Comparison of ENCODE assay signal across 20 cellular contexts in genomic region chr21:42225042-42225441, GRCh38. TPM values are rescaled to one million over a fixed set of nuclear protein-coding genes. Genes with fewer than 3 reads are reported as not detected.
DNase-seq lines count a peak whose midpoint lies in the region; ATAC-seq, FAIRE-seq and TF ChIP-seq lines count a peak whose summit lies in the region.
"Had no signal": no experiment of that assay in that cellular context is flagged by ENCODE, and none has a peak within 500 bp of the region (broad histone marks: within the 10 kb centered on the region; RNA-seq: fewer than 3 reads in every experiment).

No MANE protein-coding gene starts in this region.

- H3K36me3 ChIP-seq in CD8-positive, alpha-beta memory T cell (ENCODE audit: insufficient read depth, low read length) = peaks cover 5% of the 10 kb centered on the region
- H3K36me3 ChIP-seq in OCI-LY7 (ENCODE audit: insufficient read depth, low read length) (peaks cover 59% of the 10 kb centered on the region), gastrocnemius medialis (no peaks in the 10 kb centered on the region), uterus (no peaks in the 10 kb centered on the region)
- H3K36me3 ChIP-seq: BE2C had no signal

- peaks cover 82% of the 10 kb centered on the region for H3K36me3 Mint-ChIP-seq in CD4-positive, alpha-beta T cell (ENCODE audit: low read depth)
- peaks cover 6 to 55% (median 16%) of the 10 kb centered on the region in 3 donors for H3K36me3 Mint-ChIP-seq in CD8-positive, alpha-beta memory T cell

- H3K27me3 ChIP-seq in CD4-positive, alpha-beta T cell (ENCODE audit: control insufficient read depth, insufficient read depth, low read length) = no peaks in the 10 kb centered on the region
- no peaks in the 10 kb centered on the region for H3K27me3 ChIP-seq in CD8-positive, alpha-beta memory T cell (ENCODE audit: insufficient read depth, low read length, poor library complexity, severe bottlenecking)
- H3K27me3 ChIP-seq in gastrocnemius medialis (no peaks in the 10 kb centered on the region), uterus (no peaks in the 10 kb centered on the region)
- H3K27me3 ChIP-seq: BE2C had no signal

- H3K9me3 Mint-ChIP-seq in CD4-positive, alpha-beta T cell = peaks cover 2% of the 10 kb centered on the region
- H3K9me3 Mint-ChIP-seq in CD8-positive, alpha-beta memory T cell = no peaks in the 10 kb centered on the region
- H3K9me3 Mint-ChIP-seq: IgD-negative memory B cell had no signal

- no peak for FAIRE-seq in GM12891 (lab: Jason Lieb, UNC)
- FAIRE-seq: A204.1, HepG2 had no signal

- no peaks in the 10 kb centered on the region for H3K9me3 ChIP-seq in CD4-positive, alpha-beta T cell (ENCODE audit: control insufficient read depth, low read length)
- no peaks in the 10 kb centered on the region for H3K9me3 ChIP-seq in CD8-positive, alpha-beta memory T cell (ENCODE audit: low read length)
- H3K9me3 ChIP-seq in OCI-LY7 (ENCODE audit: low read length) (no peaks in the 10 kb centered on the region; the same call in 1 of the 2 replicates), gastrocnemius medialis (no peaks in the 10 kb centered on the region), uterus (no peaks in the 10 kb centered on the region)
- H3K9me3 ChIP-seq: BE2C had no signal

- H3K27ac Mint-ChIP-seq in CD4-positive, alpha-beta T cell = peak overlapping the region; percentile 90
- H3K27ac Mint-ChIP-seq in CD8-positive, alpha-beta memory T cell = peak overlapping the region in 5 of 8 donors; percentile 43 to 94 (median 59)
- H3K27ac Mint-ChIP-seq: CD4-positive, CD25-positive, alpha-beta regulatory T cell; IgD-negative memory B cell had no signal

- TF ChIP-seq POLR2A in gastrocnemius medialis (IDR thresholded peaks at IDR 0.05) (no peak), GM12891 (IDR thresholded peaks at IDR 0.05; ENCODE audit: low read depth, low read length) (no peak), uterus (IDR thresholded peaks at IDR 0.05) (no peak)

- peak overlapping the region; percentile 86; the same call in 1 of the 2 replicates for H3K4me2 ChIP-seq in OCI-LY7 (ENCODE audit: low read length)

- DNase-seq in CD4-positive, alpha-beta T cell = no peak
- no peak for DNase-seq in CD8-positive, alpha-beta memory T cell
- DNase-seq in OCI-LY7 (ENCODE audit: low spot score) = no peak
- DNase-seq in gastrocnemius medialis = no peak
- no peak for DNase-seq in GM12891 (ENCODE audit: insufficient read length, low spot score)
- DNase-seq in uterus = no peak
- DNase-seq in DMS53 (lab: John Stamatoyannopoulos, UW) = no peak
- DNase-seq: ACHN; BE2C; C1 segment of cervical spinal cord; CD4-positive, CD25-positive, alpha-beta regulatory T cell; DMS153; DMS79 treated with DMSO at 0.1 percent for 48 hours; GF-D8; GOT3; H7 had no signal

- no peaks in the 10 kb centered on the region for H3K9me2 ChIP-seq in OCI-LY7 (ENCODE audit: insufficient read depth, low read length)

- peaks cover 44% of the 10 kb centered on the region for H3K4me1 ChIP-seq in CD8-positive, alpha-beta memory T cell (ENCODE audit: insufficient read depth, low read length)
- H3K4me1 ChIP-seq in OCI-LY7 (ENCODE audit: insufficient read depth, low read length, poor library complexity, severe bottlenecking) (peaks cover 97% of the 10 kb centered on the region), gastrocnemius medialis (peaks cover 38 to 44% of the 10 kb centered on the region in 2 donors), uterus (peaks cover 0 to 6% of the 10 kb centered on the region in 2 donors)

- CTCF ChIA-PET in CD4-positive, alpha-beta T cell (lab: Charles Lee) = interaction anchor here (2.2 kb wide), 1 partner anchor 9 kb away, joined by 7 read pairs; no protein-coding TSS in a partner anchor
- CTCF ChIA-PET in CD8-positive, alpha-beta memory T cell (lab: Charles Lee) = interaction anchor here (0.7 to 1.6 kb wide), 3 partner anchors 19 to 108 kb away, joined by 3 to 5 read pairs (median 3); no protein-coding TSS in a partner anchor
- CTCF ChIA-PET in OCI-LY7 (lab: Charles Lee; ENCODE audit: unreplicated experiment) = no interaction called here

- peaks cover 85% of the 10 kb centered on the region for H3K4me1 Mint-ChIP-seq in CD4-positive, alpha-beta T cell (ENCODE audit: low read depth)
- H3K4me1 Mint-ChIP-seq in CD8-positive, alpha-beta memory T cell = peaks cover 45 to 85% (median 77%) of the 10 kb centered on the region in 3 donors

- no peak overlapping the region for H3K4me3 ChIP-seq in CD8-positive, alpha-beta memory T cell (ENCODE audit: low read length)
- H3K4me3 ChIP-seq in OCI-LY7 (ENCODE audit: low read depth, low read length, poor library complexity, severe bottlenecking) (no peak overlapping the region), gastrocnemius medialis (no peak overlapping the region), uterus (no peak overlapping the region)

- no peak overlapping the region for H3K27ac ChIP-seq in CD4-positive, alpha-beta T cell (ENCODE audit: low read depth, low read length)
- no peak overlapping the region for H3K27ac ChIP-seq in CD8-positive, alpha-beta memory T cell (ENCODE audit: low read depth, low read length)
- H3K27ac ChIP-seq in OCI-LY7 (ENCODE audit: low read depth, low read length, poor library complexity, severe bottlenecking) (no peak overlapping the region), gastrocnemius medialis (peak overlapping the region in 3 of 4 donors; percentile 89 to 99 (median 93)), uterus (no peak overlapping the region)

- H3K27me3 Mint-ChIP-seq in CD4-positive, alpha-beta T cell = no peaks in the 10 kb centered on the region
- H3K27me3 Mint-ChIP-seq in CD8-positive, alpha-beta memory T cell = no peaks in the 10 kb centered on the region

- no peak overlapping the region for H3K4me3 Mint-ChIP-seq in CD4-positive, alpha-beta T cell
- no peak overlapping the region for H3K4me3 Mint-ChIP-seq in CD8-positive, alpha-beta memory T cell
- H3K4me3 Mint-ChIP-seq: IgD-negative memory B cell had no signal

- in situ Hi-C loops in gastrocnemius medialis (cut with MboI; ENCODE audit: low sequenced_read_pairs in 4 of 4) = no loop called here

- TF ChIP-seq CTCF in CD4-positive, alpha-beta T cell (IDR thresholded peaks at IDR 0.05) = no peak
- TF ChIP-seq CTCF in OCI-LY7 (conservative IDR thresholded peaks at IDR 0.05; ENCODE audit: low read length) (no peak), gastrocnemius medialis (IDR thresholded peaks at IDR 0.05 in 4 of 5, conservative IDR thresholded peaks at IDR 0.05 in 1 of 5) (no peak), uterus (IDR thresholded peaks at IDR 0.05) (no peak)

- H4K20me1 ChIP-seq in OCI-LY7 (ENCODE audit: insufficient read depth, low read length) = no peaks in the 10 kb centered on the region

- no peak for ATAC-seq in CD4-positive, alpha-beta T cell (ENCODE audit: poor library complexity)
- ATAC-seq in gastrocnemius medialis = no peak
- ATAC-seq: HCT116, HepG2 had no signal

- no peak overlapping the region for H2AFZ ChIP-seq in OCI-LY7 (ENCODE audit: low read length)

- H3K79me2 ChIP-seq in OCI-LY7 (ENCODE audit: insufficient read depth, low read depth, low read length) = peaks cover 49% of the 10 kb centered on the region

- intact Hi-C loops in CD4-positive, alpha-beta T cell (cut with DNase I, micrococcal nuclease) = no loop called here
- intact Hi-C loops in OCI-LY7 (cut with micrococcal nuclease; ENCODE audit: unreplicated experiment) (no loop called here), gastrocnemius medialis (cut with DNase I; ENCODE audit: low total_unique reads) (no loop called here), uterus (cut with DNase I; ENCODE audit: low total_unique reads) (no loop called here)

- POLR2A ChIA-PET in CD4-positive, alpha-beta T cell (lab: Charles Lee) = interaction anchor here (1.2 kb wide), 1 partner anchor 10 kb away, joined by 4 read pairs; no protein-coding TSS in a partner anchor
- POLR2A ChIA-PET in CD8-positive, alpha-beta memory T cell (lab: Charles Lee) = no interaction called here
- POLR2A ChIA-PET in OCI-LY7 (lab: Charles Lee) = interaction anchor here (0.9 to 1.0 kb wide), 2 partner anchors 14 to 26 kb away, joined by 3 read pairs; no protein-coding TSS in a partner anchor

- BruUV-seq in OCI-LY7 (replicated peaks; lab: Mats Ljungman, UMichigan) = no TSS peak

TF ChIP-seq in GM12891, 5 proteins besides CTCF, POLR2A, EP300 and RAD21:
- no peak for TF ChIP-seq POU2F2 (IDR thresholded peaks at IDR 0.05; ENCODE audit: low read depth, low read length)
- no peak for TF ChIP-seq TAF1 (IDR thresholded peaks at IDR 0.05; ENCODE audit: low read depth, low read length)
- TF ChIP-seq SPI1 (IDR thresholded peaks at IDR 0.05; ENCODE audit: low read depth, low read length) = no peak
- no peak for TF ChIP-seq POLR2AphosphoS5 (IDR thresholded peaks at IDR 0.05; ENCODE audit: low read depth, low read length)
- TF ChIP-seq PAX5 (IDR thresholded peaks at IDR 0.05; ENCODE audit: insufficient read depth, low read length, severe bottlenecking) = no peak

RNA-seq across cellular contexts. Expression of gene ABCG1, which starts 6.1 kb away (rescaled TPM):
- 100 to 1,000 TPM; 109 to 116 TPM for total RNA-seq in CD4-positive, alpha-beta T cell
- 1 to 10 TPM; 3.7 to 3.8 TPM for total RNA-seq in CD8-positive, alpha-beta memory T cell
- polyA plus RNA-seq in CD8-positive, alpha-beta memory T cell = 15.7 TPM
- 13.2 and 16.7 TPM in 2 replicates for total RNA-seq in OCI-LY7 (2014; rRNA removed; shearing (Covaris generic))
- total RNA-seq in OCI-LY7 (2022) (17.3 and 18.8 TPM in 2 replicates), gastrocnemius medialis (10 to 100 TPM in 2 of 4 donors, 1 to 10 TPM in 2; 3.4 to 43.3 (median 10.3) TPM), uterus (10 to 100 TPM; 11.8 to 51.7 (median 18.4) TPM)
- 2.5 TPM for polyA plus RNA-seq in GM12891 (2012; ENCODE audit: low read depth, missing spikeins)
- total RNA-seq: HepG2 had no signal

Comparison
In these comparisons a context has a peak if more than half of its experiments do, and no peak if none do; other contexts are left out.
1. H3K27ac ChIP-seq: peak in gastrocnemius medialis (3 of 4); none in CD4-positive, alpha-beta T cell (single experiment), CD8-positive, alpha-beta memory T cell (single experiment), OCI-LY7 (single experiment) and uterus (0 of 2).